Comparison of ENCODE assay signal across 13 cellular contexts in genomic region chr2:23414876-23415275, GRCh38. TPM values are rescaled to one million over a fixed set of nuclear protein-coding genes. Genes with fewer than 3 reads are reported as not detected.
DNase-seq lines count a peak whose midpoint lies in the region; ATAC-seq and TF ChIP-seq lines count a peak whose summit lies in the region.
"Had no signal": no experiment of that assay in that cellular context is flagged by ENCODE, and none has a peak within 500 bp of the region (broad histone marks: within the 10 kb centered on the region; RNA-seq: fewer than 3 reads in every experiment).

No MANE protein-coding gene starts in this region.

- H2BK5ac ChIP-seq in neuronal stem cell (ENCODE audit: low read length), result no peak overlapping the region

- H3K79me1 ChIP-seq in neuronal stem cell (ENCODE audit: low read depth, low read length), result peaks cover 2% of the 10 kb centered on the region

- no peak overlapping the region for H2BK120ac ChIP-seq in neuronal stem cell (ENCODE audit: low read depth, low read length)

- no peak overlapping the region for H4K91ac ChIP-seq in neuronal stem cell (ENCODE audit: low read depth, low read length, poor library complexity)

- peaks cover 19% of the 10 kb centered on the region for H3K4me1 ChIP-seq in A673 (ENCODE audit: insufficient read depth, low read length, poor library complexity, severe bottlenecking)
- H3K4me1 ChIP-seq in neuronal stem cell (ENCODE audit: control insufficient read depth in 2 of 2, insufficient read depth in 1 of 2, low read depth in 1 of 2, low read length in 2 of 2), result peaks cover 0 to 3% of the 10 kb centered on the region in 2 donors

- H3K14ac ChIP-seq in neuronal stem cell (ENCODE audit: low read length), result no peak overlapping the region

- no peak overlapping the region for H3K27ac ChIP-seq in A673 (ENCODE audit: low read depth, low read length, poor library complexity, severe bottlenecking)
- no peak overlapping the region for H3K27ac ChIP-seq in neuronal stem cell (replicated peaks; ENCODE audit: low read length)

- no peak overlapping the region for H4K8ac ChIP-seq in neuronal stem cell (ENCODE audit: low read depth, low read length)

- DNase-seq in A673 (ENCODE audit: low spot score), result no peak
- DNase-seq in SK-MEL-5 (ENCODE audit: low read depth, low spot score), result peak; percentile 67
- DNase-seq in hepatic stellate cell (ENCODE audit: low spot score), result peak; percentile 58
- DNase-seq in effector CD4-positive, alpha-beta T cell, result no peak
- no peak for DNase-seq in NCI-H1092 (lab: John Stamatoyannopoulos, UW)
- DNase-seq in SKM-1 treated with dmso at 0.1 percent for 144 hours (lab: John Stamatoyannopoulos, UW; ENCODE audit: unreplicated experiment), result no peak
- no peak for DNase-seq in neuronal stem cell (ENCODE audit: low spot score)
- DNase-seq: amygdala; CD8-positive, alpha-beta T cell; KG1; NCI-H446 had no signal

- POLR2A ChIA-PET in A673 (lab: Charles Lee; ENCODE audit: low non-redundant PET), result interaction anchor here (0.6 kb wide), 1 partner anchor 95 kb away, joined by 3 read pairs; no protein-coding TSS in a partner anchor

- H3K9me3 ChIP-seq in A673 (ENCODE audit: low read depth, low read length, poor library complexity, severe bottlenecking), result no peaks in the 10 kb centered on the region
- no peaks in the 10 kb centered on the region for H3K9me3 ChIP-seq in neuronal stem cell (replicated peaks in 1 of 2; ENCODE audit: control insufficient read depth in 2 of 2, insufficient read depth in 1 of 2, low read depth in 1 of 2, low read length in 2 of 2)
- H3K9me3 ChIP-seq: stomach had no signal

- ATAC-seq in GM21360 (IDR thresholded peaks at IDR 0.05; ENCODE audit: unreplicated experiment), result peak; percentile 45
- ATAC-seq: CD8-positive, alpha-beta T cell had no signal

- no peak overlapping the region for H3K4me2 ChIP-seq in neuronal stem cell (ENCODE audit: insufficient read depth, low read length, poor library complexity, severe bottlenecking)

- H3K18ac ChIP-seq in neuronal stem cell (ENCODE audit: low read length), result no peak overlapping the region

- no peak overlapping the region for H3K4me3 ChIP-seq in A673 (ENCODE audit: low read depth, low read length, poor library complexity, severe bottlenecking)
- H3K4me3 ChIP-seq in neuronal stem cell (ENCODE audit: low read length in 2 of 2), result no peak overlapping the region
- H3K4me3 ChIP-seq: stomach had no signal

- H3K23ac ChIP-seq in neuronal stem cell (ENCODE audit: low read depth, low read length, poor library complexity), result no peak overlapping the region

- TF ChIP-seq CTCF in A673 (conservative IDR thresholded peaks at IDR 0.05; ENCODE audit: low read depth, low read length), result peak; percentile 51

- no peak overlapping the region for H2BK12ac ChIP-seq in neuronal stem cell (ENCODE audit: low read length)

- no TSS peak for BruUV-seq in A673 (replicated peaks; lab: Mats Ljungman, UMichigan)

- H3K4ac ChIP-seq in neuronal stem cell (ENCODE audit: low read length), result no peak overlapping the region

- CTCF ChIA-PET in A673 (lab: Charles Lee), result no interaction called here

- H2BK15ac ChIP-seq in neuronal stem cell (ENCODE audit: low read length), result no peak overlapping the region

- intact Hi-C loops in A673 (cut with micrococcal nuclease; ENCODE audit: unreplicated experiment), result no loop called here

- H3K36me3 ChIP-seq in A673 (ENCODE audit: insufficient read depth, low read length, poor library complexity, severe bottlenecking), result no peaks in the 10 kb centered on the region
- H3K36me3 ChIP-seq in neuronal stem cell (replicated peaks in 1 of 2; ENCODE audit: control insufficient read depth in 2 of 2, insufficient read depth in 2 of 2, low read length in 2 of 2), result no peaks in the 10 kb centered on the region
- H3K36me3 ChIP-seq: stomach had no signal

- no peaks in the 10 kb centered on the region for H3K27me3 ChIP-seq in A673 (replicated peaks; ENCODE audit: insufficient read depth, low read depth, low read length, poor library complexity)
- H3K27me3 ChIP-seq in neuronal stem cell (ENCODE audit: control insufficient read depth in 3 of 3, insufficient read depth in 3 of 3, low read depth in 1 of 3, low read length in 3 of 3), result no peaks in the 10 kb centered on the region
- H3K27me3 ChIP-seq: stomach had no signal

- WGBS in neuronal stem cell (ENCODE audit: extremely low coverage in 2 of 2, insufficient read length in 2 of 2, insufficient replicate concordance in 1 of 2), 2 donors, result no CpG with 5 or more reads among the region's 4 CpGs

- in situ Hi-C loops in SK-MEL-5 (cut with HindIII; ENCODE audit: low pct_unique_long_range_greater_than_20kb, low sequenced_read_pairs), result no loop called here

- no peak overlapping the region for H3K9ac ChIP-seq in neuronal stem cell (ENCODE audit: low read depth, low read length, poor library complexity)

- no peak overlapping the region for H2AFZ ChIP-seq in neuronal stem cell (ENCODE audit: low read length)

- no peak overlapping the region for H2AK5ac ChIP-seq in neuronal stem cell (ENCODE audit: low read depth, low read length)

RNA-seq across cellular contexts. Expression of gene KLHL29, which starts 29.9 kb away (rescaled TPM):
- 11.0 and 12.2 TPM in 2 replicates for total RNA-seq in A673 (2021)
- 5.5 and 6.4 TPM in 2 replicates for total RNA-seq in SK-MEL-5 (2014; rRNA removed; shearing (Covaris generic))
- polyA plus RNA-seq in SK-MEL-5 (2015; cell fraction: cytosol; rRNA removed), result 16.5 and 24.2 TPM in 2 replicates
- 38.6 and 40.4 TPM in 2 replicates for polyA plus RNA-seq in SK-MEL-5 (2015; cell fraction: nucleus; rRNA removed)
- polyA plus RNA-seq in neuronal stem cell (2013, experiment 1 of 2), result 3.0 TPM
- 3.0 TPM for polyA plus RNA-seq in neuronal stem cell (2013, experiment 2 of 2)

Comparison
In these comparisons a context has a peak if more than half of its experiments do, and no peak if none do; other contexts are left out.
1. DNase-seq: peak in SK-MEL-5 (single experiment) and hepatic stellate cell (single experiment); none in A673 (single experiment), effector CD4-positive, alpha-beta T cell (single experiment), NCI-H1092 (single experiment), SKM-1 treated with dmso at 0.1 percent for 144 hours (single experiment) and neuronal stem cell (single experiment).